2 cellular contexts compared by ENCODE assay signal in the genomic region with DNA sequence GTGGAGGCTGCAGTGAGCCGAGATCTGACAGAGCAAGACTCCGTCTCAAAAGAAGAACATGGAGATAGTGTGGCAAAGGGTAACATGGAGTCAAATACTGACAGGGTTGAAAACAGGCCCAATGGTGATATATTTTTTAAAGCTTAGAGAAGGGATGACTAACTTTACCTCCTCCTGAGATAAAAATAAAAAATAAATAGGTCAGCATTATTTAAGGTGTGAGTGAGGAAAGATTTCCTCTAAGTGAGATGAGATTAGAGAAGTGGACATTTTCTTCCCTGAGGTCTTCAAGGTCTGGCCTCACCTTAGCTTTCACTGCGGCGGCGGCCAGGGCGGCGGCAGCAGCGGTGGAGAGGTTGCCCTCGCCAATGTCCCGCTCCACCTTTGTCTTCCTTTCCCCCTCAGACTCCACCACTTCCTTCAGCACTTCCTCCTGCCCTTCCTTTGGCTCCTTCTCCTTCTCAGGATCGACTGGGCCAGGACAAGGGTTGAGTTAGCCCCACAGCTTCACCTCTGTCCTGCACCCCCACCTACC.
TF ChIP-seq lines count a peak whose summit lies in the region.

No MANE protein-coding gene starts in this region.

TF ChIP-seq in IMR-90, 13 proteins besides CTCF, POLR2A, EP300 and RAD21:
- TF ChIP-seq MAFK (IDR thresholded peaks at IDR 0.05; ENCODE audit: low read depth, low read length), result peak; percentile 67
- TF ChIP-seq RFX5 (IDR thresholded peaks at IDR 0.05; ENCODE audit: low read depth, low read length), result no peak
- TF ChIP-seq NFE2L2 (IDR thresholded peaks at IDR 0.05; ENCODE audit: low read depth, low read length), result no peak

TF ChIP-seq in K562, 482 proteins besides CTCF, POLR2A, EP300 and RAD21:
- TF ChIP-seq MAFF (IDR thresholded peaks at IDR 0.05; ENCODE audit: low read length) (peak; percentile 66), ESRRA (IDR thresholded peaks at IDR 0.05; ENCODE audit: borderline replicate concordance, low read depth) (no peak), TGIF2 (CRISPR knock-in tag; IDR thresholded peaks at IDR 0.05) (no peak), PHF20 (IDR thresholded peaks at IDR 0.05; ENCODE audit: partially characterized antibody) (no peak), POLR2G (IDR thresholded peaks at IDR 0.05; ENCODE audit: low read depth, low read length) (peak; percentile 19; the same call in 1 of the 2 replicates), YY1 (IDR thresholded peaks at IDR 0.05; ENCODE audit: borderline replicate concordance in 1 of 3, control insufficient read depth in 1 of 3, extremely low read depth in 1 of 3, insufficient read depth in 3 of 3, insufficient read length in 1 of 3, insufficient replicate concordance in 2 of 3, low read depth in 1 of 3, low read length in 2 of 3) (no peak), HDAC8 (tag; IDR thresholded peaks at IDR 0.05) (no peak), TCF7L2 (IDR thresholded peaks at IDR 0.05; ENCODE audit: low read depth, low read length) (no peak), ZNF316 (IDR thresholded peaks at IDR 0.05) (peak; percentile 92), TRIM28 (IDR thresholded peaks at IDR 0.05) (no peak), MAFK (IDR thresholded peaks at IDR 0.05; ENCODE audit: low read length) (peak; percentile 52; the same call in 1 of the 2 replicates), ZNF212 (CRISPR knock-in tag; IDR thresholded peaks at IDR 0.05) (no peak), SLC30A9 (CRISPR knock-in tag; IDR thresholded peaks at IDR 0.05) (no peak), ZBED1 (IDR thresholded peaks at IDR 0.05) (no peak), C11orf30 (IDR thresholded peaks at IDR 0.05; ENCODE audit: low read depth) (peak; percentile 81), ZNF695 (CRISPR knock-in tag; IDR thresholded peaks at IDR 0.05) (no peak), MAFG (tag; conservative IDR thresholded peaks at IDR 0.05) (peak; percentile 63), MCM3 (IDR thresholded peaks at IDR 0.05) (no peak), NR3C1 (CRISPR knock-in tag; IDR thresholded peaks at IDR 0.05) (no peak)
- TF ChIP-seq, protein P1, sequence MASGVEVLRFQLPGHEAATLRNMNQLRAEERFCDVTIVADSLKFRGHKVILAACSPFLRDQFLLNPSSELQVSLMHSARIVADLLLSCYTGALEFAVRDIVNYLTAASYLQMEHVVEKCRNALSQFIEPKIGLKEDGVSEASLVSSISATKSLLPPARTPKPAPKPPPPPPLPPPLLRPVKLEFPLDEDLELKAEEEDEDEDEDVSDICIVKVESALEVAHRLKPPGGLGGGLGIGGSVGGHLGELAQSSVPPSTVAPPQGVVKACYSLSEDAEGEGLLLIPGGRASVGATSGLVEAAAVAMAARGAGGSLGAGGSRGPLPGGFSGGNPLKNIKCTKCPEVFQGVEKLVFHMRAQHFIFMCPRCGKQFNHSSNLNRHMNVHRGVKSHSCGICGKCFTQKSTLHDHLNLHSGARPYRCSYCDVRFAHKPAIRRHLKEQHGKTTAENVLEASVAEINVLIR (CRISPR knock-in tag; IDR thresholded peaks at IDR 0.05), result no peak
- TF ChIP-seq, protein P2, sequence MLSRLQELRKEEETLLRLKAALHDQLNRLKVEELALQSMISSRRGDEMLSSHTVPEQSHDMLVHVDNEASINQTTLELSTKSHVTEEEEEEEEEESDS (CRISPR knock-in tag; IDR thresholded peaks at IDR 0.05), result no peak
TF ChIP-seq in K562: peak in this region for 6.
